ENCODE assay signal across 8 cellular contexts in the genomic region with DNA sequence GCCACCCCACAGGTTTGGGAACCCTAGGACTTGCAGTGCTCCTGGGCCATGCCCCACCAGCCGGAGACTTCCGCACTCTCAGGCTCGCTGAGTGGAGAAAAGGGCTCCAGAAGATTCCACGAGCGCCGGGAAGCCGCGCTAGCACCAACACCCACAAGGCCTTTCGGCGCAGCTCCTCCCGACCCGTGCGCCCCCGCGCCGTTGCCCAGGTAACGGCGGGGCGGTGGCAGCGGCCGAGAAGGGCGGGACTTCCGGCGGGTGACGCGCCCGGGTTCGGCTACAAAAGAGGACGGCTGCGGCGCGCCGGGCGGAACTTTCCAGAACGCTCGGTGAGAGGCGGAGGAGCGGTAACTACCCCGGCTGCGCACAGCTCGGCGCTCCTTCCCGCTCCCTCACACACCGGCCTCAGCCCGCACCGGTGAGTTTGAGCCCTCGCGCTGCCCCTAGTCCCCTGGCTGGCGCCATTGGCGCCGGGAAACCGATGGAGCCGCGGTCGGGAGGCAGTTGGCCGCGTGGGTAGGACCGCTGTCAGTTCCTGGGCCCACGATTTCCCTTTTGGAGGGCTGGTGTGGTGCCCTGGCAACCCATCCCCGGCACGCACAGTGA. TPM values are rescaled to one million over a fixed set of nuclear protein-coding genes. Genes with fewer than 3 reads are reported as not detected.
A peak's percentile ranks its signal among the peaks of the same experiment; 100 is the strongest.
DNase-seq lines count a peak whose midpoint lies in the region; ATAC-seq and TF ChIP-seq lines count a peak whose summit lies in the region.

DNAJA1 (plus strand) TSS at position 308 of the 606 bp plus-strand sequence. CDS start 1,212 bp downstream, outside the sequence.

- H3K9me3 Mint-ChIP-seq in CD4-positive, alpha-beta memory T cell = peaks cover 0 to 2% (median 0%) of the 10 kb centered on the region in 8 donors
- no peaks in the 10 kb centered on the region for H3K9me3 Mint-ChIP-seq in activated CD8-positive, alpha-beta T cell treated with anti-CD3 and anti-CD28 coated beads for 36 hours

- intact Hi-C loops in CD4-positive, alpha-beta memory T cell (cut with micrococcal nuclease) = loop anchor here (1.0 to 10.0 kb wide), 9 partner anchors 19 to 1962 kb away; partner anchors contain the start of genes APTX, B4GALT1, BAG1 and DNAJB5
- intact Hi-C loops in activated CD8-positive, alpha-beta T cell treated with anti-CD3 and anti-CD28 coated beads for 36 hours (cut with micrococcal nuclease) = no loop called here

- no peak for TF ChIP-seq CTCF in activated CD8-positive, alpha-beta T cell treated with anti-CD3 and anti-CD28 coated beads for 36 hours (IDR thresholded peaks at IDR 0.05)
- TF ChIP-seq CTCF in lung (IDR thresholded peaks at IDR 0.05; ENCODE audit: control extremely low read depth, extremely low read depth) = no peak

- peak within 1 kb of the TSS; percentile 100 for H3K27ac ChIP-seq in CD4-positive, alpha-beta memory T cell (ENCODE audit: low read depth, low read length)
- peak within 1 kb of the TSS; percentile 98 to 100 for H3K27ac ChIP-seq in lung (ENCODE audit: low read depth in 1 of 2, low read length in 1 of 2)

- POLR2A ChIA-PET in CD4-positive, alpha-beta memory T cell (lab: Charles Lee; ENCODE audit: partially characterized antibody) = interaction anchor here (0.7 to 4.6 kb wide), 33 partner anchors 9 to 1303 kb away, joined by 3 to 50 read pairs (median 5); partner anchors contain the start of genes APTX, B4GALT1, BAG1 and CHMP5
- POLR2A ChIA-PET in activated CD8-positive, alpha-beta T cell treated with anti-CD3 and anti-CD28 coated beads for 36 hours (lab: Charles Lee) = interaction anchor here (0.6 to 8.8 kb wide), 36 partner anchors 9 to 627 kb away, joined by 3 to 127 read pairs (median 4); partner anchors contain the start of genes APTX, B4GALT1, BAG1 and CHMP5

- H3K4me3 Mint-ChIP-seq in CD4-positive, alpha-beta memory T cell = peak within 1 kb of the TSS; percentile 92 to 99 (median 96)
- peak within 1 kb of the TSS; percentile 99 for H3K4me3 Mint-ChIP-seq in activated CD8-positive, alpha-beta T cell treated with anti-CD3 and anti-CD28 coated beads for 36 hours

- WGBS in lung, 2 donors = 0% methylated on average over 58 to 61 of the region's 61 CpGs

- H3K27ac Mint-ChIP-seq in CD4-positive, alpha-beta memory T cell = peak within 1 kb of the TSS; percentile 94 to 98 (median 97)
- H3K27ac Mint-ChIP-seq in activated CD8-positive, alpha-beta T cell treated with anti-CD3 and anti-CD28 coated beads for 36 hours = peak within 1 kb of the TSS; percentile 92

- ATAC-seq in GM19438 (IDR thresholded peaks at IDR 0.05; ENCODE audit: low read depth, unreplicated experiment) = peak; percentile 85
- peak; percentile 92 for ATAC-seq in HG03571 (IDR thresholded peaks at IDR 0.05; ENCODE audit: unreplicated experiment)
- ATAC-seq in activated CD8-positive, alpha-beta T cell treated with anti-CD3 and anti-CD28 coated beads for 36 hours = peak; percentile 80
- ATAC-seq in lung (ENCODE audit: insufficient read depth, low FRiP score) = peak; percentile 97

- CTCF ChIA-PET in CD4-positive, alpha-beta memory T cell (lab: Charles Lee; ENCODE audit: partially characterized antibody) = interaction anchor here (0.9 to 1.7 kb wide), 4 partner anchors 13 to 201 kb away, joined by 3 to 4 read pairs (median 3); no protein-coding TSS in a partner anchor
- CTCF ChIA-PET in activated CD8-positive, alpha-beta T cell treated with anti-CD3 and anti-CD28 coated beads for 36 hours (lab: Charles Lee) = interaction anchor here (1.5 to 2.8 kb wide), 4 partner anchors 14 to 444 kb away, joined by 3 to 11 read pairs (median 4); no protein-coding TSS in a partner anchor

- H3K4me1 ChIP-seq in CD4-positive, alpha-beta memory T cell (ENCODE audit: insufficient read depth, low read length) = peaks cover 63% of the 10 kb centered on the region
- peaks cover 2 to 27% of the 10 kb centered on the region in 2 donors for H3K4me1 ChIP-seq in lung (ENCODE audit: control insufficient read depth in 2 of 2, insufficient read depth in 2 of 2, low read length in 2 of 2)

- no peaks in the 10 kb centered on the region for H3K9me3 ChIP-seq in CD4-positive, alpha-beta memory T cell (ENCODE audit: control insufficient read depth in 1 of 2, low read length in 2 of 2)
- no peaks in the 10 kb centered on the region for H3K9me3 ChIP-seq in lung (ENCODE audit: control insufficient read depth in 2 of 2, insufficient read depth in 1 of 2, low read length in 1 of 2)

- H3K36me3 Mint-ChIP-seq in CD4-positive, alpha-beta memory T cell = peaks cover 34 to 53% of the 10 kb centered on the region in 2 donors
- peaks cover 66% of the 10 kb centered on the region for H3K36me3 Mint-ChIP-seq in activated CD8-positive, alpha-beta T cell treated with anti-CD3 and anti-CD28 coated beads for 36 hours (ENCODE audit: low read depth)

- H3K36me3 ChIP-seq in CD4-positive, alpha-beta memory T cell (ENCODE audit: insufficient read depth, low read length) = peaks cover 31% of the 10 kb centered on the region
- H3K36me3 ChIP-seq in lung (ENCODE audit: control insufficient read depth in 2 of 2, insufficient read depth in 2 of 2, low read length in 2 of 2) = peaks cover 0 to 4% of the 10 kb centered on the region in 2 donors

- H3K4me3 ChIP-seq in CD4-positive, alpha-beta memory T cell (ENCODE audit: low read length in 2 of 2) = peak within 1 kb of the TSS; percentile 96 to 100
- peak within 1 kb of the TSS; percentile 98 for H3K4me3 ChIP-seq in lung

- peaks cover 41 to 82% (median 66%) of the 10 kb centered on the region in 4 donors for H3K4me1 Mint-ChIP-seq in CD4-positive, alpha-beta memory T cell
- peaks cover 55% of the 10 kb centered on the region for H3K4me1 Mint-ChIP-seq in activated CD8-positive, alpha-beta T cell treated with anti-CD3 and anti-CD28 coated beads for 36 hours (ENCODE audit: low read depth)

- DNase-seq in CD4-positive, alpha-beta memory T cell = peak; percentile 92 to 98 (median 97)
- DNase-seq in NCI-H82 treated with DMSO at 0.1 percent for 48 hours (lab: John Stamatoyannopoulos, UW; ENCODE audit: unreplicated experiment) = peak; percentile 55
- peak; percentile 94 for DNase-seq in activated CD8-positive, alpha-beta T cell treated with anti-CD3 and anti-CD28 coated beads for 36 hours
- peak; percentile 97 for DNase-seq in ecto neural progenitor cell (ENCODE audit: low spot score)
- DNase-seq in lung (ENCODE audit: low spot score) = peak; percentile 93
- peak; percentile 93 to 94 (median 93) for DNase-seq in stimulated activated CD4-positive, alpha-beta T cell treated with anti-CD3 and anti-CD28 coated beads, TNF-alpha, amount 100 ng/mL, for 24 hours (ENCODE audit: low read depth in 3 of 3)

- no peaks in the 10 kb centered on the region for H3K27me3 Mint-ChIP-seq in CD4-positive, alpha-beta memory T cell
- H3K27me3 Mint-ChIP-seq in activated CD8-positive, alpha-beta T cell treated with anti-CD3 and anti-CD28 coated beads for 36 hours = no peaks in the 10 kb centered on the region

- no peaks in the 10 kb centered on the region for H3K27me3 ChIP-seq in CD4-positive, alpha-beta memory T cell (ENCODE audit: insufficient read depth, low read length)
- no peaks in the 10 kb centered on the region for H3K27me3 ChIP-seq in lung (ENCODE audit: control insufficient read depth, insufficient read depth)

RNA-seq across cellular contexts. Expression of gene DNAJA1, which starts in this region (rescaled TPM):
- 10 to 100 TPM; 79.8 to 84.4 TPM for total RNA-seq in CD4-positive, alpha-beta memory T cell
- polyA plus RNA-seq in CD4-positive, alpha-beta memory T cell = 100 to 1,000 TPM in 1 of 2 donors, 10 to 100 TPM in 1; 80.4 to 122 TPM
- total RNA-seq in activated CD8-positive, alpha-beta T cell treated with anti-CD3 and anti-CD28 coated beads for 36 hours = 100 to 1,000 TPM; 139 to 143 TPM
- total RNA-seq in lung = 100 to 1,000 TPM in 1 of 2 donors, 10 to 100 TPM in 1; 92.5 to 117 TPM
- 100 to 1,000 TPM in 1 of 2 donors, 10 to 100 TPM in 1; 51.9 to 127 TPM for polyA plus RNA-seq in lung

Comparison
In these comparisons a context has a peak if more than half of its experiments do, and no peak if none do; other contexts are left out.
1. Peak in every context shown above with its lines: DNase-seq, ATAC-seq, H3K4me3 ChIP-seq and H3K27ac ChIP-seq.